8 cellular contexts compared by ENCODE assay signal in the genomic region with DNA sequence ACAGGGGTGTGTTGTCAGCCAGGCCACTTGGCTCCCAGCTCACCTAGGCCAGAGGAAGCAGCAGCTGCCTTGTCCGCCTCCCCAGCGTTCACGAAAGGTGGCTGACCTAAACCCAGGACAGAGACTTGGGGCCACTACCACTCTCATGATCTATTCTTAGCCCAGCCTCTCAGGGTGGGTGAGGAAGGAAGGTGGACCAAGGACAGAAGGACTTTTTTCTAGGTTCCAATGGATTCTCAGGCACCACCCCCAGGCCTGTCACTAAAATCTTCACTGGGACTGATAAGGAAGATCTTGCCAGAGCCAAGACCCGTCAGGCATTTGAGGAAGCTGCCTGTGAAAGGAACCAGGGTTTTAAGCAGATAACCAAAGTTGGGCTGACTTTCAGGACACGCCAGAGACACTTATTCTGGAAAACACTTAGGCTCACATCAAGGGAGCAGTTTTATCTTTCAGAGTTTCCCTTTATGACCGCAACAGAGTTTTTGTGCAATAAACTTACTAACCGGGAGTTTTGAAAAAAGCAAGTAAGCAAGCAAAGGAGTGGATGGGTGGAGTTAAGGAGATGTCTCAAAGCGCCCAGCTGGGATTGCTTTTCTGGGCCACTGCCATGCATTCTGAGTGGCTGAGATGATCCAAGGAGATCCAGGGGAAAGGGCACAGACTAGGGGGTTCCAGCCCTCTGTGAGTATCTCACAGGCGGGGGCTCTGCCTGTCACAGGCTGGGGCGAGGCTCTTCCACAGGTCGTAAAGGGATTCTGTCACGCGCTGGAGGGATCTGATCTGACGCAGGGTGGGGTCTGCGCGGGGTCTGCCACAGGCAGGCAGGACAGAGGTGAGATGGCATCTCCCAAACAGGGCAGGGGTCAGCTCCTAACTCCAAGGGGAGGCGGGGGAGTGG. TPM values are rescaled to one million over a fixed set of nuclear protein-coding genes. Genes with fewer than 3 reads are reported as not detected.
DNase-seq lines count a peak whose midpoint lies in the region; ATAC-seq, FAIRE-seq and TF ChIP-seq lines count a peak whose summit lies in the region.

No MANE protein-coding gene starts in this region.

- no peak overlapping the region for H2AK5ac ChIP-seq in H1 (ENCODE audit: low read depth, low read length)
- no peak overlapping the region for H2AK5ac ChIP-seq in mesendoderm (ENCODE audit: low read length)

- no peak overlapping the region for H4K91ac ChIP-seq in H1 (replicated peaks; ENCODE audit: insufficient read length, low read length)

- H3K27me3 ChIP-seq in ACC112 (ENCODE audit: insufficient read depth, low read length) = no peaks in the 10 kb centered on the region
- H3K27me3 ChIP-seq in H1 (replicated peaks in 1 of 4; ENCODE audit: control insufficient read depth in 3 of 4, extremely low read depth in 1 of 4, insufficient read depth in 3 of 4, low read length in 3 of 4) = peaks cover 0 to 18% (median 8%) of the 10 kb centered on the region in 4 experiments; a peak in 4 of 7 replicates
- H3K27me3 ChIP-seq in mesendoderm (ENCODE audit: insufficient read depth, low read length, poor library complexity) = no peaks in the 10 kb centered on the region
- H3K27me3 ChIP-seq in upper lobe of right lung = no peaks in the 10 kb centered on the region

- peak overlapping the region; percentile 19; the same call in 1 of the 2 replicates for H3K27ac ChIP-seq in ACC112 (ENCODE audit: low read depth, low read length)
- peak overlapping the region; percentile 67 for H3K27ac ChIP-seq in RWPE1
- no peak overlapping the region for H3K27ac ChIP-seq in H1 (ENCODE audit: low read depth, low read length)
- H3K27ac ChIP-seq in mesendoderm (ENCODE audit: low read depth, low read length) = no peak overlapping the region
- peak overlapping the region; percentile 79 for H3K27ac ChIP-seq in upper lobe of right lung

- no peak overlapping the region for H2BK5ac ChIP-seq in H1 (ENCODE audit: low read depth, low read length)
- H2BK5ac ChIP-seq in mesendoderm (ENCODE audit: low read length) = no peak overlapping the region

- H3K4me1 ChIP-seq in ACC112 (ENCODE audit: control insufficient read depth, insufficient read depth, low read length, unreplicated experiment) = peaks cover 5% of the 10 kb centered on the region
- peaks cover 0 to 5% (median 2%) of the 10 kb centered on the region in 4 experiments; a peak in 2 of 7 replicates for H3K4me1 ChIP-seq in H1 (replicated peaks in 1 of 4; ENCODE audit: control insufficient read depth in 3 of 4, insufficient read depth in 4 of 4, low read length in 3 of 4)
- peaks cover 3% of the 10 kb centered on the region for H3K4me1 ChIP-seq in mesendoderm (ENCODE audit: control insufficient read depth, low read depth, low read length)
- H3K4me1 ChIP-seq in upper lobe of right lung = peaks cover 9% of the 10 kb centered on the region

- no peak for TF ChIP-seq POLR2A in H1 (IDR thresholded peaks at IDR 0.05; ENCODE audit: control extremely low read depth in 1 of 2, low read depth in 2 of 2, low read length in 2 of 2)

- POLR2A ChIA-PET in RWPE1 (lab: Yijun Ruan, JAX; ENCODE audit: low non-redundant PET) (interaction anchor here (0.8 to 1.6 kb wide), 5 partner anchors 93 to 159 kb away, joined by 3 to 7 read pairs (median 4); no protein-coding TSS in a partner anchor), H1 (lab: Charles Lee; ENCODE audit: partially characterized antibody) (interaction anchor here (0.7 to 2.9 kb wide), 4 partner anchors 10 to 89 kb away, joined by 3 to 14 read pairs (median 3); no protein-coding TSS in a partner anchor)

- DNase-seq in RWPE1 (ENCODE audit: low spot score) (no peak), H1 (ENCODE audit: low read depth in 1 of 2, low spot score in 2 of 2) (no peak), mesendoderm (peak; percentile 74), upper lobe of right lung (peak; percentile 49), RPMI8226 (no peak)
- DNase-seq in activated CD4-positive, alpha-beta T cell treated with anti-CD3 and anti-CD28 coated beads for 1 hour = no peak

- TF ChIP-seq CTCF in RWPE1 (conservative IDR thresholded peaks at IDR 0.05; ENCODE audit: low read depth) (no peak), H1 (IDR thresholded peaks at IDR 0.05; ENCODE audit: control extremely low read depth in 1 of 3, insufficient read depth in 1 of 3, low read depth in 1 of 3, low read length in 3 of 3) (no peak), upper lobe of right lung (IDR thresholded peaks at IDR 0.05) (no peak)

- no peak overlapping the region for H2BK12ac ChIP-seq in H1 (ENCODE audit: low read depth, low read length)

- H4K5ac ChIP-seq in H1 (ENCODE audit: insufficient read length, low read depth, low read length) (no peak overlapping the region), mesendoderm (ENCODE audit: low read length) (no peak overlapping the region)

- no peaks in the 10 kb centered on the region for H3K79me2 ChIP-seq in ACC112 (ENCODE audit: control insufficient read depth, insufficient read depth, low read length, unreplicated experiment)
- H3K79me2 ChIP-seq in H1 (ENCODE audit: control insufficient read depth in 1 of 2, insufficient read depth in 2 of 2, low read length in 2 of 2) = no peaks in the 10 kb centered on the region
- H3K79me2 ChIP-seq in mesendoderm (ENCODE audit: control insufficient read depth, insufficient read depth, low read length) = no peaks in the 10 kb centered on the region

- no peaks in the 10 kb centered on the region for H4K20me1 ChIP-seq in H1 (replicated peaks in 1 of 2; ENCODE audit: control insufficient read depth in 1 of 2, insufficient read depth in 2 of 2, low read length in 2 of 2)

- H4K8ac ChIP-seq in H1 (ENCODE audit: extremely low read depth, insufficient read depth, low read length) (no peak overlapping the region), mesendoderm (ENCODE audit: low read depth, low read length) (no peak overlapping the region)

- H3K9me3 ChIP-seq in H1 (ENCODE audit: insufficient read depth in 2 of 2, low read depth in 1 of 2, low read length in 1 of 2) (no peaks in the 10 kb centered on the region), upper lobe of right lung (no peaks in the 10 kb centered on the region)

- no peaks in the 10 kb centered on the region for H3K36me3 ChIP-seq in ACC112 (ENCODE audit: insufficient read depth, low read length)
- H3K36me3 ChIP-seq in H1 (ENCODE audit: control insufficient read depth in 2 of 4, insufficient read depth in 4 of 4, low read length in 3 of 4) = no peaks in the 10 kb centered on the region
- no peaks in the 10 kb centered on the region for H3K36me3 ChIP-seq in mesendoderm (ENCODE audit: control insufficient read depth, insufficient read depth, low read length)
- peaks cover 12% of the 10 kb centered on the region for H3K36me3 ChIP-seq in upper lobe of right lung

- H3K18ac ChIP-seq in H1 (ENCODE audit: extremely low read depth, low read length) (no peak overlapping the region), mesendoderm (ENCODE audit: low read length) (no peak overlapping the region)

- H3K56ac ChIP-seq in H1 (replicated peaks; ENCODE audit: insufficient read length, low read depth, low read length) (no peak overlapping the region), mesendoderm (ENCODE audit: low read length) (peak overlapping the region; percentile 98)

- H2BK120ac ChIP-seq in H1 (replicated peaks; ENCODE audit: low read depth, low read length) (no peak overlapping the region), mesendoderm (ENCODE audit: low read depth, low read length) (no peak overlapping the region)

- ATAC-seq in GM18909 (IDR thresholded peaks at IDR 0.05; ENCODE audit: poor library complexity, unreplicated experiment) (peak; percentile 4), upper lobe of right lung (peak; percentile 5)

- peak overlapping the region; percentile 79 for H2AFZ ChIP-seq in ACC112 (ENCODE audit: low read length, unreplicated experiment)
- H2AFZ ChIP-seq in H1 (ENCODE audit: low read length) = 0 out of 2 replicates have a peak overlapping the region, but pooled peaks have one; percentile 28

- no peak overlapping the region for H2BK20ac ChIP-seq in H1 (ENCODE audit: low read length)

- CTCF ChIA-PET in RWPE1 (lab: Yijun Ruan, JAX) = interaction anchor here (0.5 to 4.4 kb wide), 14 partner anchors 10 to 300 kb away, joined by 3 to 145 read pairs (median 4); no protein-coding TSS in a partner anchor
- CTCF ChIA-PET in H1 (lab: Charles Lee; ENCODE audit: partially characterized antibody) = interaction anchor here (0.6 to 11.3 kb wide), 26 partner anchors 10 to 370 kb away, joined by 3 to 139 read pairs (median 4); a partner anchor contains a TSS

- H3K4ac ChIP-seq in H1 (replicated peaks; ENCODE audit: insufficient read length, low read depth, low read length) = no peak overlapping the region
- no peak overlapping the region for H3K4ac ChIP-seq in mesendoderm (ENCODE audit: low read depth, low read length)

- H3K23ac ChIP-seq in H1 (ENCODE audit: insufficient read length) = no peak overlapping the region
- no peak overlapping the region for H3K23ac ChIP-seq in mesendoderm (ENCODE audit: low read length)

- H3K4me3 ChIP-seq in ACC112 (ENCODE audit: low read depth, low read length) (peak overlapping the region; percentile 83), H1 (ENCODE audit: extremely low read depth in 1 of 4, insufficient read depth in 2 of 4, low read depth in 3 of 4, low read length in 4 of 4) (peak overlapping the region; percentile 57 to 79 (median 76)), mesendoderm (ENCODE audit: low read length) (peak overlapping the region; percentile 80), upper lobe of right lung (peak overlapping the region; percentile 97)

- no peak for TF ChIP-seq EP300 in H1 (IDR thresholded peaks at IDR 0.05; ENCODE audit: borderline replicate concordance in 1 of 2, low read depth in 2 of 2, low read length in 2 of 2)

- H3K9ac ChIP-seq in H1 (replicated peaks in 1 of 4; ENCODE audit: extremely low read depth in 1 of 4, low read depth in 3 of 4, low read length in 3 of 4) (no peak overlapping the region; a peak in 1 of 7 replicates), mesendoderm (ENCODE audit: low read length) (peak overlapping the region; percentile 88)

- no peak overlapping the region for H3K14ac ChIP-seq in H1 (ENCODE audit: insufficient read length)

- H2BK15ac ChIP-seq in H1 (ENCODE audit: low read length) = no peak overlapping the region
- H2BK15ac ChIP-seq in mesendoderm (replicated peaks; ENCODE audit: low read depth) = no peak overlapping the region

- intact Hi-C loops in upper lobe of right lung (cut with DNase I) = loop anchor here (5.0 kb wide), 1 partner anchor 93 kb away; no protein-coding TSS in a partner anchor

- no peak for FAIRE-seq in H1 (lab: Jason Lieb, UNC)

- peaks cover 5% of the 10 kb centered on the region for H3K23me2 ChIP-seq in H1 (ENCODE audit: low read depth, low read length)

- H3K4me2 ChIP-seq in H1 (ENCODE audit: insufficient read depth in 1 of 2, low read depth in 2 of 2, low read length in 2 of 2) (peak overlapping the region; percentile 72 to 99), mesendoderm (ENCODE audit: low read length) (peak overlapping the region; percentile 82)

- H3K79me1 ChIP-seq in H1 (ENCODE audit: low read depth, low read length) (no peaks in the 10 kb centered on the region), mesendoderm (ENCODE audit: low read length) (no peaks in the 10 kb centered on the region)

- TF ChIP-seq RAD21 in H1 (IDR thresholded peaks at IDR 0.05 in 1 of 2, conservative IDR thresholded peaks at IDR 0.05 in 1 of 2; ENCODE audit: low read depth in 2 of 2, low read length in 2 of 2) = no peak

- 55% methylated on average over 17 of the region's 17 CpGs; no CpG with 5 or more reads in 1 of the 2 experiments for WGBS in H1 (ENCODE audit: extremely low coverage in 1 of 2, insufficient coverage in 1 of 2, insufficient read length in 1 of 2, insufficient replicate concordance in 2 of 2, low coverage in 1 of 2, low lambda C conversion rate in 2 of 2, missing lambda C conversion rate in 1 of 2), 2 experiments
- no CpG with 5 or more reads among the region's 17 CpGs for WGBS in mesendoderm (ENCODE audit: extremely low coverage, insufficient coverage, low lambda C conversion rate)

RNA-seq across cellular contexts. Expression of a gene that starts 1.0 kb away (rescaled TPM):
- total RNA-seq in H1 (2021; fragmentation: NEBNext Ultra II Directional; extraction: Animal tissue kit (Norgen Biotek cat#: 25700)) = 2.0 and 2.1 TPM in 2 replicates
- 1.1 and 1.2 TPM in 2 replicates for polyA plus RNA-seq in H1 (2011; rRNA removed)
- 1.1 TPM for polyA plus RNA-seq in H1 (2011; cell fraction: cytosol; rRNA removed)
- polyA plus RNA-seq in H1 (2011; cell fraction: nucleus; rRNA removed) = 1.9 TPM
- 1.3 to 1.7 TPM (median 1.6 TPM) in 4 replicates for polyA plus RNA-seq in H1 (2012, experiment 1 of 2)
- 1.5 TPM for polyA plus RNA-seq in H1 (2012, experiment 2 of 2)
- 2.0 TPM for polyA plus RNA-seq in H1 (2013, experiment 1 of 2)
- 2.5 TPM for polyA plus RNA-seq in H1 (2013, experiment 2 of 2)
- 1.5 and 2.8 TPM in 2 replicates for polyA minus RNA-seq in H1 (2011; rRNA and poly(A)+ RNA removed)
- 1.1 TPM for polyA minus RNA-seq in H1 (2011; cell fraction: cytosol; rRNA and poly(A)+ RNA removed)
- 1.2 TPM for polyA minus RNA-seq in H1 (2011; cell fraction: nucleus; rRNA and poly(A)+ RNA removed)
- polyA plus RNA-seq in mesendoderm (2013, experiment 1 of 2) = 1.1 TPM
- 1.0 TPM for polyA plus RNA-seq in mesendoderm (2013, experiment 2 of 2)
- total RNA-seq in upper lobe of right lung = 12.6 TPM

RNA-seq across cellular contexts. Expression of a gene that starts 26.8 kb away (rescaled TPM):
- not detected in 2 replicates for total RNA-seq in H1 (2021; fragmentation: NEBNext Ultra II Directional; extraction: Animal tissue kit (Norgen Biotek cat#: 25700))
- polyA plus RNA-seq in H1 (2011; rRNA removed) = 0.06 TPM in 1 of 2 replicates, not detected in the other
- polyA plus RNA-seq in H1 (2011; cell fraction: cytosol; rRNA removed) = not detected
- 0.16 TPM for polyA plus RNA-seq in H1 (2011; cell fraction: nucleus; rRNA removed)
- polyA plus RNA-seq in H1 (2012, experiment 1 of 2) = not detected in 4 replicates
- not detected for polyA plus RNA-seq in H1 (2012, experiment 2 of 2)
- polyA plus RNA-seq in H1 (2013, experiment 1 of 2) = 0.06 TPM
- 0.04 TPM for polyA plus RNA-seq in H1 (2013, experiment 2 of 2)
- polyA minus RNA-seq in H1 (2011; rRNA and poly(A)+ RNA removed) = 0.13 TPM in 1 of 2 replicates, not detected in the other
- polyA minus RNA-seq in H1 (2011; cell fraction: cytosol; rRNA and poly(A)+ RNA removed) = not detected
- polyA minus RNA-seq in H1 (2011; cell fraction: nucleus; rRNA and poly(A)+ RNA removed) = not detected
- polyA plus RNA-seq in mesendoderm (2013, experiment 1 of 2) = 0.03 TPM
- not detected for polyA plus RNA-seq in mesendoderm (2013, experiment 2 of 2)
- not detected for total RNA-seq in upper lobe of right lung

RNA-seq across cellular contexts. Expression of a gene that starts 45.5 kb away (rescaled TPM):
- total RNA-seq in H1 (2021; fragmentation: NEBNext Ultra II Directional; extraction: Animal tissue kit (Norgen Biotek cat#: 25700)) = not detected in 2 replicates
- polyA plus RNA-seq in H1 (2011; rRNA removed) = 0.03 TPM in 1 of 2 replicates, not detected in the other
- polyA plus RNA-seq in H1 (2011; cell fraction: cytosol; rRNA removed) = 0.04 TPM
- not detected for polyA plus RNA-seq in H1 (2011; cell fraction: nucleus; rRNA removed)
- polyA plus RNA-seq in H1 (2012, experiment 1 of 2) = 0.10 to 0.11 TPM in 2 of 4 replicates, not detected in the others
- polyA plus RNA-seq in H1 (2012, experiment 2 of 2) = 0.03 TPM
- not detected for polyA plus RNA-seq in H1 (2013, experiment 1 of 2)
- 0.02 TPM for polyA plus RNA-seq in H1 (2013, experiment 2 of 2)
- polyA minus RNA-seq in H1 (2011; rRNA and poly(A)+ RNA removed) = not detected in 2 replicates
- not detected for polyA minus RNA-seq in H1 (2011; cell fraction: cytosol; rRNA and poly(A)+ RNA removed)
- not detected for polyA minus RNA-seq in H1 (2011; cell fraction: nucleus; rRNA and poly(A)+ RNA removed)
- 0.03 TPM for polyA plus RNA-seq in mesendoderm (2013, experiment 1 of 2)
- polyA plus RNA-seq in mesendoderm (2013, experiment 2 of 2) = 0.07 TPM
- total RNA-seq in upper lobe of right lung = 0.20 TPM

Comparison
In these comparisons a context has a peak if more than half of its experiments do, and no peak if none do; other contexts are left out.
1. H3K27ac ChIP-seq: peak in ACC112 (single experiment), RWPE1 (single experiment) and upper lobe of right lung (single experiment); none in H1 (single experiment) and mesendoderm (single experiment).
2. DNase-seq: peak in mesendoderm (single experiment) and upper lobe of right lung (single experiment); none in RWPE1 (single experiment), H1 (0 of 2), RPMI8226 (single experiment) and activated CD4-positive, alpha-beta T cell treated with anti-CD3 and anti-CD28 coated beads for 1 hour (single experiment).
3. Peak in every context shown above with its lines, with median percentiles within 50 percentile points of each other: H3K4me3 ChIP-seq.